22 cellular contexts compared by ENCODE assay signal in the genomic region with DNA sequence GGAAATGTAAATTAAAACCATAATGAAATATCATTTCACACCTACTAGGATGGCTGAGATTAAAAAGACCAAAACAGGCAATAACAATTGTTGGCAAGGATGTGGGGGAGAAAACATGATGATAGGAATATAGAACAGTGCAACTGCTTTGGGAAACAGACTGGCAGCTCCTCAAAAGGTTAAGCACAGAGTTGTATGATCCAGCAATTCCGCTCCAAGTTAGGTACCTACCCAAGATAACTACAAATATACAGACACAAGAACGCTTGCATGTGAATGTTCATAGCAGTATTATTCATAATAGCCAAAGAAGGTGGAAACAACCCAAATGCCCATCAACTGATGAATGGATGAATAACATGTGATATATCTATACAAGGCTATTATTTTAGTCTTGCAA. TPM values are rescaled to one million over a fixed set of nuclear protein-coding genes. Genes with fewer than 3 reads are reported as not detected.
DNase-seq lines count a peak whose midpoint lies in the region; ATAC-seq, FAIRE-seq and TF ChIP-seq lines count a peak whose summit lies in the region.
"Had no signal": no experiment of that assay in that cellular context is flagged by ENCODE, and none has a peak within 500 bp of the region (broad histone marks: within the 10 kb centered on the region; RNA-seq: fewer than 3 reads in every experiment).

No MANE protein-coding gene starts in this region.

- TF ChIP-seq EP300 in GM12878 (IDR thresholded peaks at IDR 0.05; ENCODE audit: borderline replicate concordance in 1 of 2, control insufficient read depth in 1 of 2, low read depth in 2 of 2, low read length in 2 of 2) = no peak
- no peak for TF ChIP-seq EP300 in stomach (IDR thresholded peaks at IDR 0.05)
- no peak for TF ChIP-seq EP300 in gastroesophageal sphincter (IDR thresholded peaks at IDR 0.05)

- intact Hi-C loops in GM12878 (cut with micrococcal nuclease; ENCODE audit: unreplicated experiment) = no loop called here
- intact Hi-C loops in stomach (cut with DNase I; ENCODE audit: low total_unique reads) = no loop called here

- H3K27ac Mint-ChIP-seq in stimulated activated naive CD8-positive, alpha-beta T cell treated with anti-CD3 and anti-CD28 coated beads, Interleukin-15, Interleukin-2, amounts not matched to agents 100 ng/mL and 50 ng/mL, for 24 hours = peak overlapping the region; percentile 21
- H3K27ac Mint-ChIP-seq: CD4-positive, CD25-positive, alpha-beta regulatory T cell; CD8-positive, alpha-beta T cell had no signal

- no peak for TF ChIP-seq RAD21 in GM12878 (IDR thresholded peaks at IDR 0.05; ENCODE audit: insufficient read depth, low read depth, low read length)

- no peak for DNase-seq in stimulated activated naive CD8-positive, alpha-beta T cell treated with anti-CD3 and anti-CD28 coated beads, Interleukin-15, Interleukin-2, amounts not matched to agents 100 U/mL and 50 U/mL, for 24 hours
- no peak for DNase-seq in GM12878 (ENCODE audit: low read depth, low spot score)
- no peak for DNase-seq in stomach
- no peak for DNase-seq in foreskin fibroblast
- DNase-seq in SKM-1 treated with dmso at 0.1 percent for 144 hours (lab: John Stamatoyannopoulos, UW; ENCODE audit: unreplicated experiment) = no peak
- DNase-seq: Caco-2; CD4-positive, CD25-positive, alpha-beta regulatory T cell; CD8-positive, alpha-beta T cell; DMS153; DND-41; GOT3 had no signal

- WGBS in GM12878 (ENCODE audit: insufficient coverage, insufficient replicate concordance, low lambda C conversion rate, missing lambda C conversion rate) = 100% methylated on average over 2 of the region's 2 CpGs
- 96 to 100% (median 97%) methylated on average over 2 of the region's 2 CpGs for WGBS in stomach, 5 donors
- WGBS in gastroesophageal sphincter (ENCODE audit: low coverage in 1 of 2), 2 donors = 88 to 91% methylated on average over 2 of the region's 2 CpGs

- H3K36me3 ChIP-seq in HEK293 (ENCODE audit: control insufficient read depth in 2 of 2, insufficient read depth in 1 of 2, low read length in 2 of 2) (no peaks in the 10 kb centered on the region), GM12878 (ENCODE audit: control insufficient read depth in 2 of 2, insufficient read depth in 2 of 2, low read length in 1 of 2) (no peaks in the 10 kb centered on the region), stomach (no peaks in the 10 kb centered on the region), gastroesophageal sphincter (no peaks in the 10 kb centered on the region)
- H3K36me3 ChIP-seq: BLaER1, HAP-1 had no signal

- H3K9me3 ChIP-seq in HEK293 (ENCODE audit: control insufficient read depth, insufficient read depth, low read depth, low read length) (no peaks in the 10 kb centered on the region), GM12878 (replicated peaks; ENCODE audit: control insufficient read depth, insufficient read depth, low read length) (peaks cover 5% of the 10 kb centered on the region), stomach (peaks cover 0 to 5% (median 0%) of the 10 kb centered on the region in 4 donors), gastroesophageal sphincter (peaks cover 0 to 4% (median 0%) of the 10 kb centered on the region in 3 donors)

- no peak overlapping the region for H3K4me2 ChIP-seq in GM12878 (ENCODE audit: control insufficient read depth, insufficient read depth)
- H3K4me2 ChIP-seq: BLaER1 had no signal

- no peak overlapping the region for H3K4me3 ChIP-seq in HEK293 (ENCODE audit: low read depth, low read length)
- H3K4me3 ChIP-seq in GM12878 = no peak overlapping the region
- no peak overlapping the region for H3K4me3 ChIP-seq in stomach
- no peak overlapping the region for H3K4me3 ChIP-seq in foreskin fibroblast (ENCODE audit: low read depth in 1 of 2, low read length in 2 of 2)
- no peak overlapping the region for H3K4me3 ChIP-seq in gastroesophageal sphincter
- H3K4me3 ChIP-seq: BLaER1, HAP-1 had no signal

- FAIRE-seq in GM12878 (lab: Jason Lieb, UNC) = no peak
- FAIRE-seq: A204.1, G401.6, GM18507, H54 had no signal

- POLR2A ChIA-PET in HEK293 (lab: Yijun Ruan, JAX) (no interaction called here), GM12878 (lab: Charles Lee) (interaction anchor here (0.8 to 0.9 kb wide), 2 partner anchors 22 to 40 kb away, joined by 4 to 5 read pairs; no protein-coding TSS in a partner anchor)

- H3K4me1 Mint-ChIP-seq in stimulated activated naive CD8-positive, alpha-beta T cell treated with anti-CD3 and anti-CD28 coated beads, Interleukin-15, Interleukin-2, amounts not matched to agents 100 ng/mL and 50 ng/mL, for 24 hours (ENCODE audit: low read depth) = peaks cover 28% of the 10 kb centered on the region

- H3K4me3 Mint-ChIP-seq in stimulated activated naive CD8-positive, alpha-beta T cell treated with anti-CD3 and anti-CD28 coated beads, Interleukin-15, Interleukin-2, amounts not matched to agents 100 ng/mL and 50 ng/mL, for 24 hours = no peak overlapping the region
- H3K4me3 Mint-ChIP-seq: CD4-positive, CD25-positive, alpha-beta regulatory T cell; CD8-positive, alpha-beta T cell had no signal

- no peak overlapping the region for H3K9ac ChIP-seq in GM12878 (ENCODE audit: control insufficient read depth, insufficient read depth, low read length)
- H3K9ac ChIP-seq: BLaER1 had no signal

- H3K27ac ChIP-seq in HEK293 (ENCODE audit: extremely low read depth, low read depth, low read length) = no peak overlapping the region
- no peak overlapping the region for H3K27ac ChIP-seq in GM12878 (ENCODE audit: control insufficient read depth, insufficient read depth)
- no peak overlapping the region for H3K27ac ChIP-seq in stomach
- no peak overlapping the region for H3K27ac ChIP-seq in gastroesophageal sphincter
- H3K27ac ChIP-seq: 22Rv1, BLaER1, C4-2B had no signal

- CTCF ChIA-PET in HEK293 (lab: Yijun Ruan, JAX) = interaction anchor here (0.5 kb wide), 1 partner anchor 57 kb away, joined by 3 read pairs; no protein-coding TSS in a partner anchor
- CTCF ChIA-PET in GM12878 (lab: Yijun Ruan, JAX) = interaction anchor here (0.6 kb wide), 1 partner anchor 118 kb away, joined by 3 read pairs; no protein-coding TSS in a partner anchor

- peaks cover 13% of the 10 kb centered on the region for H3K9me3 Mint-ChIP-seq in stimulated activated naive CD8-positive, alpha-beta T cell treated with anti-CD3 and anti-CD28 coated beads, Interleukin-15, Interleukin-2, amounts not matched to agents 100 ng/mL and 50 ng/mL, for 24 hours

- H3K79me2 ChIP-seq in GM12878 (ENCODE audit: control insufficient read depth, insufficient read depth, low read length) = no peaks in the 10 kb centered on the region

- TF ChIP-seq POLR2A in GM12878 (IDR thresholded peaks at IDR 0.05; ENCODE audit: low read depth, low read length) = no peak
- no peak for TF ChIP-seq POLR2A in stomach (IDR thresholded peaks at IDR 0.05)
- TF ChIP-seq POLR2A in gastroesophageal sphincter (IDR thresholded peaks at IDR 0.05) = no peak

- SMC1A ChIA-PET in GM12878 (lab: Charles Lee; ENCODE audit: uncharacterized antibody, unreplicated experiment) = interaction anchor here (2.6 kb wide), 1 partner anchor 22 kb away, joined by 8 read pairs; no protein-coding TSS in a partner anchor

- TF ChIP-seq CTCF in HEK293 (tag by site-specific recombination; IDR thresholded peaks at IDR 0.05) (no peak), GM12878 (IDR thresholded peaks at IDR 0.05 in 2 of 3, conservative IDR thresholded peaks at IDR 0.05 in 1 of 3; ENCODE audit: control insufficient read depth in 2 of 3, extremely low read depth in 1 of 3, insufficient read depth in 1 of 3, low read depth in 3 of 3, low read length in 3 of 3) (no peak), stomach (IDR thresholded peaks at IDR 0.05) (no peak), foreskin fibroblast (IDR thresholded peaks at IDR 0.05; ENCODE audit: low read depth, low read length) (no peak), gastroesophageal sphincter (IDR thresholded peaks at IDR 0.05) (no peak)

- no peaks in the 10 kb centered on the region for H4K20me1 ChIP-seq in GM12878 (ENCODE audit: control insufficient read depth, insufficient read depth)
- H4K20me1 ChIP-seq: BLaER1 had no signal

- no peaks in the 10 kb centered on the region for H3K27me3 ChIP-seq in GM12878 (replicated peaks in 1 of 2; ENCODE audit: control insufficient read depth in 2 of 2, insufficient read depth in 2 of 2, low read length in 1 of 2)
- H3K27me3 ChIP-seq in stomach = no peaks in the 10 kb centered on the region
- H3K27me3 ChIP-seq in gastroesophageal sphincter = no peaks in the 10 kb centered on the region
- H3K27me3 ChIP-seq: BLaER1 had no signal

- in situ Hi-C loops in GM12878 (cut with MboI) = no loop called here

- ATAC-seq in stimulated activated naive CD8-positive, alpha-beta T cell treated with anti-CD3 and anti-CD28 coated beads, Interleukin-15, Interleukin-2, amounts not matched to agents 100 U/mL and 50 U/mL, for 24 hours = no peak
- ATAC-seq in GM12878 = no peak
- no peak for ATAC-seq in gastroesophageal sphincter
- ATAC-seq: CD8-positive, alpha-beta T cell had no signal

- RAD21 ChIA-PET in GM12878 (lab: Charles Lee; ENCODE audit: unreplicated experiment) = no interaction called here

- H3K36me3 Mint-ChIP-seq in stimulated activated naive CD8-positive, alpha-beta T cell treated with anti-CD3 and anti-CD28 coated beads, Interleukin-15, Interleukin-2, amounts not matched to agents 100 ng/mL and 50 ng/mL, for 24 hours (ENCODE audit: low read depth) = peaks cover 7% of the 10 kb centered on the region
- H3K36me3 Mint-ChIP-seq: CD8-positive, alpha-beta T cell had no signal

- no TSS peak for BruUV-seq in GM12878 (replicated peaks; lab: Mats Ljungman, UMichigan)

- no peaks in the 10 kb centered on the region; the same call in 1 of the 2 replicates for H3K4me1 ChIP-seq in HEK293 (ENCODE audit: control insufficient read depth, insufficient read depth, low read length)
- H3K4me1 ChIP-seq in GM12878 (ENCODE audit: control insufficient read depth, insufficient read depth, low read length) = peaks cover 15% of the 10 kb centered on the region
- H3K4me1 ChIP-seq in stomach = peaks cover 0 to 3% (median 0%) of the 10 kb centered on the region in 4 donors
- H3K4me1 ChIP-seq in gastroesophageal sphincter = no peaks in the 10 kb centered on the region
- H3K4me1 ChIP-seq: HAP-1 had no signal

- peaks cover 16% of the 10 kb centered on the region for H3K27me3 Mint-ChIP-seq in stimulated activated naive CD8-positive, alpha-beta T cell treated with anti-CD3 and anti-CD28 coated beads, Interleukin-15, Interleukin-2, amounts not matched to agents 100 ng/mL and 50 ng/mL, for 24 hours

- no peak overlapping the region for H2AFZ ChIP-seq in GM12878 (ENCODE audit: control insufficient read depth, low read depth, low read length)

RNA-seq across cellular contexts. Expression of a gene that starts 35.0 kb away (rescaled TPM):
- total RNA-seq in GM12878 (2013; cell fraction: nucleolus; rRNA removed) = 26.9 and 29.0 TPM in 2 replicates
- total RNA-seq in GM12878 (2014; rRNA removed) (18.0 and 21.2 TPM in 2 replicates), GM12878 (2014; rRNA removed; fragmentation: Illumina TruSeq; extraction: Trizol) (7.5 and 9.3 TPM in 2 replicates), GM12878 (2021) (33.3 and 35.9 TPM in 2 replicates), stomach (10 to 100 TPM in 2 of 5 donors, 1 to 10 TPM in 3; 1.2 to 17.7 (median 9.7) TPM), gastroesophageal sphincter (10 to 100 TPM in 3 of 4 donors, 1 to 10 TPM in 1; 8.5 to 17.5 (median 13.5) TPM)
- 7.5 TPM for polyA plus RNA-seq in GM12878 (2011; ENCODE audit: low read depth)
- polyA plus RNA-seq in GM12878 (2011; rRNA removed) (4.8 and 12.4 TPM in 2 replicates), GM12878 (2014; fragmentation: Illumina TruSeq; extraction: Trizol) (6.7 and 18.2 TPM in 2 replicates), GM12878 (2014; fragmentation: Nextera tagmentation; extraction: Ambion mirVana) (1 to 10 TPM; 2.1 to 4.5 TPM), GM12878 (2014; rRNA removed) (23.9 and 24.4 TPM in 2 replicates), GM12878 (2016; fragmentation: Nextera tagmentation; extraction: Ambion mirVana) (10 to 100 TPM; 23.2 to 25.1 TPM), stomach (10 to 100 TPM in 1 of 3 donors, 1 to 10 TPM in 2; 6.3 to 11.0 (median 6.4) TPM)
- 16.6 and 19.6 TPM in 2 replicates for polyA plus RNA-seq in GM12878 (2011; cell fraction: cytosol; rRNA removed)
- polyA plus RNA-seq in GM12878 (2011; cell fraction: nucleus; rRNA removed) = 24.6 and 35.3 TPM in 2 replicates
- 17.1 and 17.4 TPM in 2 replicates for polyA plus RNA-seq in GM12878 (2012)
- polyA minus RNA-seq in GM12878 (2011; rRNA and poly(A)+ RNA removed) = 9.2 and 17.2 TPM in 2 replicates
- polyA minus RNA-seq in GM12878 (2011; cell fraction: cytosol; rRNA and poly(A)+ RNA removed) = 6.3 and 8.7 TPM in 2 replicates
- polyA minus RNA-seq in GM12878 (2011; cell fraction: nucleus; rRNA and poly(A)+ RNA removed) = 5.9 and 10.3 TPM in 2 replicates
